Comparison of ENCODE assay signal across 9 cellular contexts in the genomic region with DNA sequence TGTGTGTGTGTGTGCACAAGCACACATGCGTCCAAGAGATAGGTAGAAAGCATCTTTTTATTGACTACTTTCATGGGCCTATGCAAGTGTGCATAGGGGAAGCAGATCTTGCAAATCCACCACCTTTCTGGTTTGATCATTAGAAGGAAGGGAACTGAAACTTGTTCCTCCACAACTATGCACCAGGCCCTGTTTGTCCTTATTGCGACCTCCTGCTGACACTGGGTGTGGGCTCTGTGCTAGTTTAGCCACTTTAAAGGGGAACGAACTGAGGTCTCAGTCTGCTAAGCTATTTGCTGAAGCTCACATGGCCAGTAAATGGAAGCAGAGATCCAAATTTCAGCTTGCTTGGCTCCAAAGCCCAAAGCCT. TPM values are rescaled to one million over a fixed set of nuclear protein-coding genes. Genes with fewer than 3 reads are reported as not detected.
DNase-seq lines count a peak whose midpoint lies in the region; ATAC-seq lines count a peak whose summit lies in the region.
"Had no signal": no experiment of that assay in that cellular context is flagged by ENCODE, and none has a peak within 500 bp of the region (broad histone marks: within the 10 kb centered on the region; RNA-seq: fewer than 3 reads in every experiment).

No MANE protein-coding gene starts in this region.

- H3K27me3 Mint-ChIP-seq in activated T-cell treated with anti-CD3 and anti-CD28 coated beads, Interleukin-2, amount 50 U/mL, for 72 hours (ENCODE audit: low read depth), result peaks cover 48% of the 10 kb centered on the region

- ATAC-seq in GM18508 (IDR thresholded peaks at IDR 0.05; ENCODE audit: insufficient read depth, unreplicated experiment) (peak; percentile 86), GM21723 (IDR thresholded peaks at IDR 0.05; ENCODE audit: unreplicated experiment) (peak; percentile 84), HG03521 (IDR thresholded peaks at IDR 0.05; ENCODE audit: unreplicated experiment) (peak; percentile 86), left lobe of liver (peak; percentile 52)
- ATAC-seq in activated T-cell treated with anti-CD3 and anti-CD28 coated beads, Interleukin-2, amount 50 U/mL, for 72 hours (replicated peaks in 1 of 2), result no peak

- DNase-seq in left lobe of liver (ENCODE audit: low spot score) (no peak), NCI-H2171 treated with DMSO at 0.1 percent for 48 hours (lab: John Stamatoyannopoulos, UW) (no peak), NCI-H2029 treated with DMSO at 0.1 percent for 48 hours (lab: John Stamatoyannopoulos, UW) (no peak), NCI-H748 (lab: John Stamatoyannopoulos, UW; ENCODE audit: unreplicated experiment) (no peak)
- DNase-seq in activated T-cell treated with anti-CD3 and anti-CD28 coated beads, Interleukin-2, amount 50 U/mL, for 72 hours, result no peak
- DNase-seq: activated CD4-positive, alpha-beta T cell treated with anti-CD3 and anti-CD28 coated beads for 4 hours had no signal

- H3K4me3 Mint-ChIP-seq in activated T-cell treated with anti-CD3 and anti-CD28 coated beads, Interleukin-2, amount 50 U/mL, for 72 hours, result no peak overlapping the region

- H3K4me1 Mint-ChIP-seq in activated T-cell treated with anti-CD3 and anti-CD28 coated beads, Interleukin-2, amount 50 U/mL, for 72 hours (ENCODE audit: low read depth), result peaks cover 14% of the 10 kb centered on the region

- no peaks in the 10 kb centered on the region for H3K9me3 Mint-ChIP-seq in activated T-cell treated with anti-CD3 and anti-CD28 coated beads, Interleukin-2, amount 50 U/mL, for 72 hours

- no peak overlapping the region for H3K27ac Mint-ChIP-seq in activated T-cell treated with anti-CD3 and anti-CD28 coated beads, Interleukin-2, amount 50 U/mL, for 72 hours

- H3K36me3 Mint-ChIP-seq in activated T-cell treated with anti-CD3 and anti-CD28 coated beads, Interleukin-2, amount 50 U/mL, for 72 hours (ENCODE audit: insufficient read depth in 2 of 2), result no peaks in the 10 kb centered on the region

RNA-seq across cellular contexts. Expression of a gene that starts 32.1 kb away (rescaled TPM):
- total RNA-seq in left lobe of liver, result 20.7 TPM
- total RNA-seq in activated T-cell treated with anti-CD3 and anti-CD28 coated beads, Interleukin-2, amount 50 U/mL, for 72 hours, result 10 to 100 TPM; 23.1 to 48.9 TPM

RNA-seq across cellular contexts. Expression of a gene that starts 42.3 kb away (rescaled TPM):
- 12.1 TPM for total RNA-seq in left lobe of liver
- total RNA-seq in activated T-cell treated with anti-CD3 and anti-CD28 coated beads, Interleukin-2, amount 50 U/mL, for 72 hours, result 10 to 100 TPM; 34.1 to 39.3 TPM

Comparison
In these comparisons a context has a peak if more than half of its experiments do, and no peak if none do; other contexts are left out.
1. ATAC-seq: peak in GM18508 (single experiment), GM21723 (single experiment), HG03521 (single experiment) and left lobe of liver (single experiment); none in activated T-cell treated with anti-CD3 and anti-CD28 coated beads, Interleukin-2, amount 50 U/mL, for 72 hours (0 of 2).